8 cellular contexts compared by ENCODE assay signal in genomic region chr17:79391808-79392233, GRCh38.
DNase-seq lines count a peak whose midpoint lies in the region; ATAC-seq and TF ChIP-seq lines count a peak whose summit lies in the region.

No MANE protein-coding gene starts in this region.

- H3K4me3 Mint-ChIP-seq in T-helper 17 cell: no peak overlapping the region

- H3K36me3 Mint-ChIP-seq in T-helper 17 cell (ENCODE audit: low read depth): peaks cover 2% of the 10 kb centered on the region

- ATAC-seq in T-helper 17 cell: peak; percentile 67
- peak; percentile 35 to 65 for ATAC-seq in right cardiac atrium
- ATAC-seq in sciatic nerve: peak; percentile 72
- no peak for ATAC-seq in HG02610 (IDR thresholded peaks at IDR 0.05; ENCODE audit: unreplicated experiment)
- ATAC-seq in GM21737 (IDR thresholded peaks at IDR 0.05; ENCODE audit: unreplicated experiment): no peak

- no peak overlapping the region for H3K27ac Mint-ChIP-seq in T-helper 17 cell

- WGBS in right cardiac atrium: 4% methylated on average over 18 of the region's 18 CpGs

- peaks cover 59% of the 10 kb centered on the region for H3K27me3 Mint-ChIP-seq in T-helper 17 cell

- no peak for DNase-seq in GM12864 (ENCODE audit: low read depth)
- peak; percentile 21 for DNase-seq in NCI-H146 treated with DMSO at 0.1 percent for 48 hours (lab: John Stamatoyannopoulos, UW; ENCODE audit: unreplicated experiment)
- DNase-seq in T-helper 17 cell: peak; percentile 32 to 62 (median 48)
- DNase-seq in amniotic epithelial cell (ENCODE audit: low read depth): peak; percentile 47
- DNase-seq in right cardiac atrium: peak; percentile 68 to 89 (median 86)
- peak; percentile 87 for DNase-seq in sciatic nerve (ENCODE audit: low spot score)

- H3K9me3 ChIP-seq in T-helper 17 cell (ENCODE audit: control insufficient read depth, low read length, poor library complexity, severe bottlenecking) (no peaks in the 10 kb centered on the region), right cardiac atrium (ENCODE audit: control insufficient read depth, low read length) (no peaks in the 10 kb centered on the region)

- peaks cover 2% of the 10 kb centered on the region for H3K4me1 Mint-ChIP-seq in T-helper 17 cell

- no peak overlapping the region for H3K27ac ChIP-seq in right cardiac atrium (ENCODE audit: low read length)

- peak; percentile 88 for TF ChIP-seq CTCF in GM12864 (IDR thresholded peaks at IDR 0.05; ENCODE audit: low read depth, low read length, missing control alignments)

- H3K4me1 ChIP-seq in right cardiac atrium (ENCODE audit: control insufficient read depth, insufficient read depth, low read length): no peaks in the 10 kb centered on the region

- H3K4me3 ChIP-seq in GM12864 (ENCODE audit: low read depth, low read length) (no peak overlapping the region), right cardiac atrium (ENCODE audit: low read length) (no peak overlapping the region)

- intact Hi-C loops in right cardiac atrium (cut with DNase I) (loop anchor here (2.0 to 10.0 kb wide), 5 partner anchors 205 to 397 kb away; no protein-coding TSS in a partner anchor), sciatic nerve (cut with DNase I) (loop anchor here (10.0 kb wide), 2 partner anchors 313 to 1497 kb away; no protein-coding TSS in a partner anchor)

- H3K27me3 ChIP-seq in right cardiac atrium (ENCODE audit: control insufficient read depth, insufficient read depth): no peaks in the 10 kb centered on the region

Comparison
In these comparisons a context has a peak if more than half of its experiments do, and no peak if none do; other contexts are left out.
1. ATAC-seq: peak in T-helper 17 cell (single experiment), right cardiac atrium (2 of 2) and sciatic nerve (single experiment); none in HG02610 (single experiment) and GM21737 (single experiment).